In genomic region chr19:35122687-35123551, GRCh38 we compare ENCODE assay signal across 13 cellular contexts. TPM values are rescaled to one million over a fixed set of nuclear protein-coding genes. Genes with fewer than 3 reads are reported as not detected.
DNase-seq lines count a peak whose midpoint lies in the region; ATAC-seq and TF ChIP-seq lines count a peak whose summit lies in the region.
"Had no signal": no experiment of that assay in that cellular context is flagged by ENCODE, and none has a peak within 500 bp of the region (broad histone marks: within the 10 kb centered on the region; RNA-seq: fewer than 3 reads in every experiment).

No MANE protein-coding gene starts in this region.

- H3K9ac ChIP-seq in smooth muscle cell (ENCODE audit: low read depth): no peak overlapping the region

- no peak for TF ChIP-seq POLR2A in testis (IDR thresholded peaks at IDR 0.05)

- H3K4me1 Mint-ChIP-seq in brain: peaks cover 24% of the 10 kb centered on the region

- DNase-seq in testis (no peak), GDM1 (lab: John Stamatoyannopoulos, UW) (no peak), NCI-H2029 (lab: John Stamatoyannopoulos, UW) (no peak), smooth muscle cell (lab: John Stamatoyannopoulos, UW; ENCODE audit: unreplicated experiment) (no peak)
- DNase-seq: activated naive CD8-positive, alpha-beta T cell treated with anti-CD3 and anti-CD28 coated beads for 36 hours; occipital lobe; stimulated activated CD4-positive, alpha-beta T cell treated with anti-CD3 and anti-CD28 coated beads, Interleukin-2, amount 100 ng/mL, for 24 hours had no signal

- TF ChIP-seq CTCF in brain (conservative IDR thresholded peaks at IDR 0.05): no peak
- TF ChIP-seq CTCF in testis (IDR thresholded peaks at IDR 0.05): no peak
- TF ChIP-seq CTCF in smooth muscle cell (IDR thresholded peaks at IDR 0.05; ENCODE audit: borderline replicate concordance, insufficient read depth, poor library complexity, severe bottlenecking): no peak

- H3K4me3 ChIP-seq in testis (no peak overlapping the region), smooth muscle cell (no peak overlapping the region)

- WGBS in testis, 2 donors: 87 to 90% methylated on average over 13 to 19 of the region's 19 CpGs
- 82% methylated on average over 17 of the region's 19 CpGs for WGBS in smooth muscle cell (ENCODE audit: low lambda C conversion rate)

- H3K27me3 ChIP-seq in layer of hippocampus (ENCODE audit: control insufficient read depth, insufficient read depth, low read length): no peaks in the 10 kb centered on the region
- H3K27me3 ChIP-seq in testis: no peaks in the 10 kb centered on the region
- H3K27me3 ChIP-seq in smooth muscle cell (ENCODE audit: low read depth): no peaks in the 10 kb centered on the region

- H3K36me3 Mint-ChIP-seq in brain: no peaks in the 10 kb centered on the region
- H3K36me3 Mint-ChIP-seq: activated naive CD8-positive, alpha-beta T cell treated with anti-CD3 and anti-CD28 coated beads for 36 hours had no signal

- H3K27ac Mint-ChIP-seq in brain: peak overlapping the region in 3 of 5 experiments; percentile 36 to 63 (median 51)
- H3K27ac Mint-ChIP-seq: activated naive CD8-positive, alpha-beta T cell treated with anti-CD3 and anti-CD28 coated beads for 36 hours; stimulated activated effector memory CD8-positive, alpha-beta T cell treated with anti-CD3 and anti-CD28 coated beads, Interleukin-12 subunit alpha, Interleukin-12 subunit beta, amount 100 ng/mL, for 72 hours had no signal

- ATAC-seq in HG03432 (IDR thresholded peaks at IDR 0.05; ENCODE audit: unreplicated experiment): no peak
- ATAC-seq: stimulated activated effector memory CD8-positive, alpha-beta T cell treated with anti-CD3 and anti-CD28 coated beads, Interleukin-12 subunit alpha, Interleukin-12 subunit beta, amount 100 ng/mL, for 72 hours had no signal

- no peaks in the 10 kb centered on the region for H3F3A ChIP-seq in smooth muscle cell (ENCODE audit: low read depth)

- TF ChIP-seq RAD21 in Ishikawa (IDR thresholded peaks at IDR 0.05; ENCODE audit: low read depth): no peak

- H3K36me3 ChIP-seq in testis (ENCODE audit: low read depth, missing control alignments) (no peaks in the 10 kb centered on the region), smooth muscle cell (ENCODE audit: low read depth) (no peaks in the 10 kb centered on the region)

- no peak overlapping the region for H2AFZ ChIP-seq in smooth muscle cell (ENCODE audit: low read depth)

- peaks cover 0 to 5% (median 0%) of the 10 kb centered on the region in 5 experiments for H3K9me3 Mint-ChIP-seq in brain
- H3K9me3 Mint-ChIP-seq: activated naive CD8-positive, alpha-beta T cell treated with anti-CD3 and anti-CD28 coated beads for 36 hours; stimulated activated effector memory CD8-positive, alpha-beta T cell treated with anti-CD3 and anti-CD28 coated beads, Interleukin-12 subunit alpha, Interleukin-12 subunit beta, amount 100 ng/mL, for 72 hours had no signal

- H3K4me2 ChIP-seq in smooth muscle cell: no peak overlapping the region

- H3K27ac ChIP-seq in layer of hippocampus (ENCODE audit: low read depth, low read length) (peak overlapping the region; percentile 100), testis (peak overlapping the region; percentile 91 to 95), smooth muscle cell (ENCODE audit: low read depth) (no peak overlapping the region)

- H3K27me3 Mint-ChIP-seq in brain: peaks cover 12% of the 10 kb centered on the region
- H3K27me3 Mint-ChIP-seq: activated naive CD8-positive, alpha-beta T cell treated with anti-CD3 and anti-CD28 coated beads for 36 hours had no signal

- peaks cover 32% of the 10 kb centered on the region for H3K4me1 ChIP-seq in testis
- peaks cover 10% of the 10 kb centered on the region for H3K4me1 ChIP-seq in smooth muscle cell (ENCODE audit: low read depth)

- intact Hi-C loops in testis (cut with DNase I; ENCODE audit: low total_unique reads): no loop called here

- no peaks in the 10 kb centered on the region for H4K20me1 ChIP-seq in smooth muscle cell (ENCODE audit: low read depth)

- no peak overlapping the region for H3K4me3 Mint-ChIP-seq in brain

- H3K9me3 ChIP-seq in testis (no peaks in the 10 kb centered on the region), smooth muscle cell (replicated peaks; ENCODE audit: low read depth) (no peaks in the 10 kb centered on the region)

- no peak for TF ChIP-seq EP300 in Ishikawa (IDR thresholded peaks at IDR 0.05; ENCODE audit: borderline replicate concordance)

- no peaks in the 10 kb centered on the region for H3K79me2 ChIP-seq in smooth muscle cell (ENCODE audit: low read depth)

TF ChIP-seq in Ishikawa, 13 proteins besides CTCF, POLR2A, EP300 and RAD21:
- TF ChIP-seq CEBPB (IDR thresholded peaks at IDR 0.05) (0 out of 2 replicates have a peak, but pooled peaks have one; percentile 34), REST (IDR thresholded peaks at IDR 0.05; ENCODE audit: low read depth) (no peak)

RNA-seq across cellular contexts. Expression of gene FXYD3, which starts 7.3 kb away (rescaled TPM):
- polyA plus RNA-seq in brain (ENCODE audit: insufficient read depth, low read depth, low replicate concordance): 0.78 TPM
- 1 to 10 TPM in 1 of 2 donors, not detected in 1; 2.6 TPM for total RNA-seq in testis
- polyA plus RNA-seq in testis (ENCODE audit: insufficient read depth, low read depth, low replicate concordance): not detected
- total RNA-seq in smooth muscle cell: 26.3 and 37.0 TPM in 2 replicates
- polyA plus RNA-seq in smooth muscle cell: 23.0 and 67.1 TPM in 2 replicates
- total RNA-seq: activated naive CD8-positive, alpha-beta T cell treated with anti-CD3 and anti-CD28 coated beads for 36 hours; liver; occipital lobe had no signal

RNA-seq across cellular contexts. Expression of gene LGI4, which starts 11.9 kb away (rescaled TPM):
- polyA plus RNA-seq in brain (ENCODE audit: insufficient read depth, low read depth, low replicate concordance): 29.2 TPM
- total RNA-seq in testis: 1 to 10 TPM; 4.5 to 7.9 TPM
- polyA plus RNA-seq in testis (ENCODE audit: insufficient read depth, low read depth, low replicate concordance): 4.5 TPM
- 0.22 TPM in 1 of 2 replicates, not detected in the other for total RNA-seq in smooth muscle cell
- 0.17 and 0.24 TPM in 2 replicates for polyA plus RNA-seq in smooth muscle cell
- total RNA-seq: activated naive CD8-positive, alpha-beta T cell treated with anti-CD3 and anti-CD28 coated beads for 36 hours had no signal

RNA-seq across cellular contexts. Expression of gene FXYD1, which starts 15.7 kb away (rescaled TPM):
- polyA plus RNA-seq in brain (ENCODE audit: insufficient read depth, low read depth, low replicate concordance): 164 TPM
- 10 to 100 TPM in 1 of 2 donors, 1 to 10 TPM in 1; 2.3 to 11.1 TPM for total RNA-seq in testis
- polyA plus RNA-seq in testis (ENCODE audit: insufficient read depth, low read depth, low replicate concordance): 48.5 TPM
- total RNA-seq in smooth muscle cell: 3.2 and 3.5 TPM in 2 replicates
- polyA plus RNA-seq in smooth muscle cell: 2.7 and 3.0 TPM in 2 replicates
- total RNA-seq: occipital lobe had no signal

RNA-seq across cellular contexts. Expression of gene FXYD7, which starts 20.1 kb away (rescaled TPM):
- 106 TPM for polyA plus RNA-seq in brain (ENCODE audit: insufficient read depth, low read depth, low replicate concordance)
- total RNA-seq in testis: 1 to 10 TPM in 1 of 2 donors, not detected in 1; 1.2 TPM
- 2.1 TPM for polyA plus RNA-seq in testis (ENCODE audit: insufficient read depth, low read depth, low replicate concordance)
- not detected in 2 replicates for total RNA-seq in smooth muscle cell
- not detected in 2 replicates for polyA plus RNA-seq in smooth muscle cell

RNA-seq across cellular contexts. Expression of gene FXYD5, which starts 31.6 kb away (rescaled TPM):
- polyA plus RNA-seq in brain (ENCODE audit: insufficient read depth, low read depth, low replicate concordance) (26.0 TPM), testis (ENCODE audit: insufficient read depth, low read depth, low replicate concordance) (38.1 TPM), smooth muscle cell (205 and 246 TPM in 2 replicates)
- total RNA-seq in testis (10 to 100 TPM in 1 of 2 donors, 1 to 10 TPM in 1; 5.7 to 17.5 TPM), smooth muscle cell (89.3 and 133 TPM in 2 replicates)
- total RNA-seq: occipital lobe had no signal

Comparison
In these comparisons a context has a peak if more than half of its experiments do, and no peak if none do; other contexts are left out.
1. RNA of gene FXYD3, which starts 7.3 kb away (polyA plus RNA-seq): 23.0 to 67.1 TPM in smooth muscle cell; 0.78 TPM in brain (single experiment) and not detected in testis (single experiment); every median in the first group is over 10 times any median in the second.
2. RNA of gene FXYD1, which starts 15.7 kb away (polyA plus RNA-seq): 164 TPM in brain (single experiment) and 48.5 TPM in testis (single experiment); 2.7 to 3.0 TPM in smooth muscle cell; every median in the first group is over 10 times any median in the second.